1 cellular context compared by ENCODE assay signal in the genomic region with DNA sequence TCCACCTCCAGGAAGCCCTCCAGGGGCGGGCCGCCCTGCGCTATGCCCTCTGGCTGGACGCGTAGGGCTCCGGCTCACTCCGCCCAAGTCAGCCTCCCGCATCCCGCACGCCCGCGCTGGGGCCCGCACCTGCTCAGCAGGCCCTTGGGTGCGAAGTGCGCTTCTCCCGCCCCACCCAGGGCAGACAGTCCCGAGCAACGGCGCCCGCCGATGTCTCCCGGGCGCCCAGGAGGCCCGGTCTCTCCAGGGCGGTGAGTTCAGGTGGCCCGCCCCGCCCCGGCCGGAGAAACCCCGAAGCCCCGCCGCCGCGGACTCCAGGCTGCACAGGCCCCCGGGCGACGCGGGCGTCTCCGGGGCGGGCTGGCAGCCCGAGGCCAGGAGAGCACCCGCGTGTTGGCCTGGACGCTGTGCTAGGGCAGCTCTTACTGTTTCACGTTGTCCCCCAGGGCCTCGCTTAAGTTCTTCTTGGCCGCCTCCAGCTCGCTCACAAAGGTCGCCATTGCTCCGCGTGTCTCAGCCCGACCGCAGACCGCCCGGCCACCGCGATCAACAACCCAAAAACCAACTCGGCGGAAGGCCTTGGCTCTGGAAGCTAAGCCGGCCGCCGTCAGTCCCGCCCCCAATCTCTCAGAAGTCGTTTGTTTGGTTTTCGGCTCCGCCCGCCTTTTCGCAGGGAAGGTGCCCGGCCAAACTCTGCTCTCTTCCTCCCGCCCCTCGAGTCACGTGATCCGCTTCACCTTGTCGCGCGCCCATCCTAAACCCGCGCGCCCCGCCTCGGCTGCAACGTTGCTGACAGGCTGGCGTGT.
TF ChIP-seq lines count a peak whose summit lies in the region.

A gene with protein sequence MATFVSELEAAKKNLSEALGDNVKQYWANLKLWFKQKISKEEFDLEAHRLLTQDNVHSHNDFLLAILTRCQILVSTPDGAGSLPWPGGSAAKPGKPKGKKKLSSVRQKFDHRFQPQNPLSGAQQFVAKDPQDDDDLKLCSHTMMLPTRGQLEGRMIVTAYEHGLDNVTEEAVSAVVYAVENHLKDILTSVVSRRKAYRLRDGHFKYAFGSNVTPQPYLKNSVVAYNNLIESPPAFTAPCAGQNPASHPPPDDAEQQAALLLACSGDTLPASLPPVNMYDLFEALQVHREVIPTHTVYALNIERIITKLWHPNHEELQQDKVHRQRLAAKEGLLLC (minus strand): TSS at position 531 of the 806 bp plus-strand sequence. CDS start 31 bp downstream, at position 500.

TF ChIP-seq in HepG2, 621 proteins besides CTCF, POLR2A, EP300 and RAD21 (continued from another document and continues in another):
- TF ChIP-seq, protein P1, sequence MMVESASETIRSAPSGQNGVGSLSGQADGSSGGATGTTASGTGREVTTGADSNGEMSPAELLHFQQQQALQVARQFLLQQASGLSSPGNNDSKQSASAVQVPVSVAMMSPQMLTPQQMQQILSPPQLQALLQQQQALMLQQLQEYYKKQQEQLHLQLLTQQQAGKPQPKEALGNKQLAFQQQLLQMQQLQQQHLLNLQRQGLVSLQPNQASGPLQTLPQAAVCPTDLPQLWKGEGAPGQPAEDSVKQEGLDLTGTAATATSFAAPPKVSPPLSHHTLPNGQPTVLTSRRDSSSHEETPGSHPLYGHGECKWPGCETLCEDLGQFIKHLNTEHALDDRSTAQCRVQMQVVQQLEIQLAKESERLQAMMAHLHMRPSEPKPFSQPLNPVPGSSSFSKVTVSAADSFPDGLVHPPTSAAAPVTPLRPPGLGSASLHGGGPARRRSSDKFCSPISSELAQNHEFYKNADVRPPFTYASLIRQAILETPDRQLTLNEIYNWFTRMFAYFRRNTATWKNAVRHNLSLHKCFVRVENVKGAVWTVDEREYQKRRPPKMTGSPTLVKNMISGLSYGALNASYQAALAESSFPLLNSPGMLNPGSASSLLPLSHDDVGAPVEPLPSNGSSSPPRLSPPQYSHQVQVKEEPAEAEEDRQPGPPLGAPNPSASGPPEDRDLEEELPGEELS (CRISPR knock-in tag; IDR thresholded peaks at IDR 0.05): peak; percentile 46; the same call in 1 of the 2 replicates
- 0 out of 2 replicates have a peak, but pooled peaks have one; percentile 49 for TF ChIP-seq BRD4 (CRISPR knock-in tag; IDR thresholded peaks at IDR 0.05)
- TF ChIP-seq ZNF382 (CRISPR knock-in tag; IDR thresholded peaks at IDR 0.05; ENCODE audit: borderline replicate concordance): no peak
- peak; percentile 71 for TF ChIP-seq ETV5 (CRISPR knock-in tag; IDR thresholded peaks at IDR 0.05; ENCODE audit: borderline replicate concordance)
- TF ChIP-seq, protein P2, sequence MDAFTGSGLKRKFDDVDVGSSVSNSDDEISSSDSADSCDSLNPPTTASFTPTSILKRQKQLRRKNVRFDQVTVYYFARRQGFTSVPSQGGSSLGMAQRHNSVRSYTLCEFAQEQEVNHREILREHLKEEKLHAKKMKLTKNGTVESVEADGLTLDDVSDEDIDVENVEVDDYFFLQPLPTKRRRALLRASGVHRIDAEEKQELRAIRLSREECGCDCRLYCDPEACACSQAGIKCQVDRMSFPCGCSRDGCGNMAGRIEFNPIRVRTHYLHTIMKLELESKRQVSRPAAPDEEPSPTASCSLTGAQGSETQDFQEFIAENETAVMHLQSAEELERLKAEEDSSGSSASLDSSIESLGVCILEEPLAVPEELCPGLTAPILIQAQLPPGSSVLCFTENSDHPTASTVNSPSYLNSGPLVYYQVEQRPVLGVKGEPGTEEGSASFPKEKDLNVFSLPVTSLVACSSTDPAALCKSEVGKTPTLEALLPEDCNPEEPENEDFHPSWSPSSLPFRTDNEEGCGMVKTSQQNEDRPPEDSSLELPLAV (CRISPR knock-in tag; conservative IDR thresholded peaks at IDR 0.05; ENCODE audit: low read depth): no peak
- TF ChIP-seq, protein P3, sequence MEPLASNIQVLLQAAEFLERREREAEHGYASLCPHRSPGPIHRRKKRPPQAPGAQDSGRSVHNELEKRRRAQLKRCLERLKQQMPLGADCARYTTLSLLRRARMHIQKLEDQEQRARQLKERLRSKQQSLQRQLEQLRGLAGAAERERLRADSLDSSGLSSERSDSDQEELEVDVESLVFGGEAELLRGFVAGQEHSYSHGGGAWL (CRISPR knock-in tag; IDR thresholded peaks at IDR 0.05): peak; percentile 78
- peak; percentile 47; the same call in 1 of the 3 replicates for TF ChIP-seq MXI1 (IDR thresholded peaks at IDR 0.05; ENCODE audit: borderline replicate concordance, low read depth, low read length)
- TF ChIP-seq, protein P4, sequence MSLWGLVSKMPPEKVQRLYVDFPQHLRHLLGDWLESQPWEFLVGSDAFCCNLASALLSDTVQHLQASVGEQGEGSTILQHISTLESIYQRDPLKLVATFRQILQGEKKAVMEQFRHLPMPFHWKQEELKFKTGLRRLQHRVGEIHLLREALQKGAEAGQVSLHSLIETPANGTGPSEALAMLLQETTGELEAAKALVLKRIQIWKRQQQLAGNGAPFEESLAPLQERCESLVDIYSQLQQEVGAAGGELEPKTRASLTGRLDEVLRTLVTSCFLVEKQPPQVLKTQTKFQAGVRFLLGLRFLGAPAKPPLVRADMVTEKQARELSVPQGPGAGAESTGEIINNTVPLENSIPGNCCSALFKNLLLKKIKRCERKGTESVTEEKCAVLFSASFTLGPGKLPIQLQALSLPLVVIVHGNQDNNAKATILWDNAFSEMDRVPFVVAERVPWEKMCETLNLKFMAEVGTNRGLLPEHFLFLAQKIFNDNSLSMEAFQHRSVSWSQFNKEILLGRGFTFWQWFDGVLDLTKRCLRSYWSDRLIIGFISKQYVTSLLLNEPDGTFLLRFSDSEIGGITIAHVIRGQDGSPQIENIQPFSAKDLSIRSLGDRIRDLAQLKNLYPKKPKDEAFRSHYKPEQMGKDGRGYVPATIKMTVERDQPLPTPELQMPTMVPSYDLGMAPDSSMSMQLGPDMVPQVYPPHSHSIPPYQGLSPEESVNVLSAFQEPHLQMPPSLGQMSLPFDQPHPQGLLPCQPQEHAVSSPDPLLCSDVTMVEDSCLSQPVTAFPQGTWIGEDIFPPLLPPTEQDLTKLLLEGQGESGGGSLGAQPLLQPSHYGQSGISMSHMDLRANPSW (CRISPR knock-in tag; IDR thresholded peaks at IDR 0.05; ENCODE audit: borderline replicate concordance): 0 out of 2 replicates have a peak, but pooled peaks have one; percentile 32
- TF ChIP-seq ZNF776 (CRISPR knock-in tag; IDR thresholded peaks at IDR 0.05): no peak
- peak; percentile 56; the same call in 1 of the 2 replicates for TF ChIP-seq CBX5 (CRISPR knock-in tag; IDR thresholded peaks at IDR 0.05; ENCODE audit: borderline replicate concordance)
- TF ChIP-seq ZFP37 (CRISPR knock-in tag; IDR thresholded peaks at IDR 0.05; ENCODE audit: borderline replicate concordance): peak; percentile 36; the same call in 1 of the 2 replicates
- TF ChIP-seq, protein P5, sequence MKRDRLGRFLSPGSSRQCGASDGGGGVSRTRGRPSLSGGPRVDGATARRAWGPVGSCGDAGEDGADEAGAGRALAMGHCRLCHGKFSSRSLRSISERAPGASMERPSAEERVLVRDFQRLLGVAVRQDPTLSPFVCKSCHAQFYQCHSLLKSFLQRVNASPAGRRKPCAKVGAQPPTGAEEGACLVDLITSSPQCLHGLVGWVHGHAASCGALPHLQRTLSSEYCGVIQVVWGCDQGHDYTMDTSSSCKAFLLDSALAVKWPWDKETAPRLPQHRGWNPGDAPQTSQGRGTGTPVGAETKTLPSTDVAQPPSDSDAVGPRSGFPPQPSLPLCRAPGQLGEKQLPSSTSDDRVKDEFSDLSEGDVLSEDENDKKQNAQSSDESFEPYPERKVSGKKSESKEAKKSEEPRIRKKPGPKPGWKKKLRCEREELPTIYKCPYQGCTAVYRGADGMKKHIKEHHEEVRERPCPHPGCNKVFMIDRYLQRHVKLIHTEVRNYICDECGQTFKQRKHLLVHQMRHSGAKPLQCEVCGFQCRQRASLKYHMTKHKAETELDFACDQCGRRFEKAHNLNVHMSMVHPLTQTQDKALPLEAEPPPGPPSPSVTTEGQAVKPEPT (CRISPR knock-in tag; IDR thresholded peaks at IDR 0.05; ENCODE audit: low read depth): 0 out of 2 replicates have a peak, but pooled peaks have one; percentile 9
- peak; percentile 84 for TF ChIP-seq ZNF772 (CRISPR knock-in tag; IDR thresholded peaks at IDR 0.05)
- TF ChIP-seq CHD4 (IDR thresholded peaks at IDR 0.05; ENCODE audit: borderline replicate concordance, low read length): peak; percentile 0; the same call in 1 of the 2 replicates
- TF ChIP-seq, protein P6, sequence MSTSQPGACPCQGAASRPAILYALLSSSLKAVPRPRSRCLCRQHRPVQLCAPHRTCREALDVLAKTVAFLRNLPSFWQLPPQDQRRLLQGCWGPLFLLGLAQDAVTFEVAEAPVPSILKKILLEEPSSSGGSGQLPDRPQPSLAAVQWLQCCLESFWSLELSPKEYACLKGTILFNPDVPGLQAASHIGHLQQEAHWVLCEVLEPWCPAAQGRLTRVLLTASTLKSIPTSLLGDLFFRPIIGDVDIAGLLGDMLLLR (CRISPR knock-in tag; IDR thresholded peaks at IDR 0.05): 0 out of 2 replicates have a peak, but pooled peaks have one; percentile 6
- peak; percentile 60; the same call in 1 of the 2 replicates for TF ChIP-seq ZNF232 (CRISPR knock-in tag; IDR thresholded peaks at IDR 0.05; ENCODE audit: borderline replicate concordance)
- TF ChIP-seq TARDBP (CRISPR knock-in tag; IDR thresholded peaks at IDR 0.05): peak; percentile 27; the same call in 1 of the 2 replicates
- TF ChIP-seq, protein P7, sequence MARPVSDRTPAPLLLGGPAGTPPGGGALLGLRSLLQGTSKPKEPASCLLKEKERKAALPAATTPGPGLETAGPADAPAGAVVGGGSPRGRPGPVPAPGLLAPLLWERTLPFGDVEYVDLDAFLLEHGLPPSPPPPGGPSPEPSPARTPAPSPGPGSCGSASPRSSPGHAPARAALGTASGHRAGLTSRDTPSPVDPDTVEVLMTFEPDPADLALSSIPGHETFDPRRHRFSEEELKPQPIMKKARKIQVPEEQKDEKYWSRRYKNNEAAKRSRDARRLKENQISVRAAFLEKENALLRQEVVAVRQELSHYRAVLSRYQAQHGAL (CRISPR knock-in tag; IDR thresholded peaks at IDR 0.05; ENCODE audit: not compliant biosample characterization): no peak
- TF ChIP-seq ZBTB7B (CRISPR knock-in tag; IDR thresholded peaks at IDR 0.05): peak; percentile 64; the same call in 1 of the 2 replicates
- TF ChIP-seq ZNF567 (CRISPR knock-in tag; IDR thresholded peaks at IDR 0.05; ENCODE audit: borderline replicate concordance): peak; percentile 44; the same call in 1 of the 2 replicates
- no peak for TF ChIP-seq ZNF780A (CRISPR knock-in tag; IDR thresholded peaks at IDR 0.05)
- peak; percentile 76 for TF ChIP-seq RBM39 (IDR thresholded peaks at IDR 0.05; ENCODE audit: low read depth, low read length, poor library complexity, severe bottlenecking)
- no peak for TF ChIP-seq JUND (CRISPR knock-in tag; IDR thresholded peaks at IDR 0.05)
- TF ChIP-seq IRX3 (CRISPR knock-in tag; IDR thresholded peaks at IDR 0.05; ENCODE audit: borderline replicate concordance, low read depth): 0 out of 2 replicates have a peak, but pooled peaks have one; percentile 39
- TF ChIP-seq FOXO1 (CRISPR knock-in tag; IDR thresholded peaks at IDR 0.05): peak; percentile 50
- TF ChIP-seq PHF8 (CRISPR knock-in tag; IDR thresholded peaks at IDR 0.05): peak; percentile 92
- TF ChIP-seq KLF6 (CRISPR knock-in tag; IDR thresholded peaks at IDR 0.05): peak; percentile 69; the same call in 1 of the 2 replicates
- TF ChIP-seq U2AF1 (optimal IDR thresholded peaks at IDR 0.05; ENCODE audit: low read depth, low read length): no peak
- TF ChIP-seq, protein P8, sequence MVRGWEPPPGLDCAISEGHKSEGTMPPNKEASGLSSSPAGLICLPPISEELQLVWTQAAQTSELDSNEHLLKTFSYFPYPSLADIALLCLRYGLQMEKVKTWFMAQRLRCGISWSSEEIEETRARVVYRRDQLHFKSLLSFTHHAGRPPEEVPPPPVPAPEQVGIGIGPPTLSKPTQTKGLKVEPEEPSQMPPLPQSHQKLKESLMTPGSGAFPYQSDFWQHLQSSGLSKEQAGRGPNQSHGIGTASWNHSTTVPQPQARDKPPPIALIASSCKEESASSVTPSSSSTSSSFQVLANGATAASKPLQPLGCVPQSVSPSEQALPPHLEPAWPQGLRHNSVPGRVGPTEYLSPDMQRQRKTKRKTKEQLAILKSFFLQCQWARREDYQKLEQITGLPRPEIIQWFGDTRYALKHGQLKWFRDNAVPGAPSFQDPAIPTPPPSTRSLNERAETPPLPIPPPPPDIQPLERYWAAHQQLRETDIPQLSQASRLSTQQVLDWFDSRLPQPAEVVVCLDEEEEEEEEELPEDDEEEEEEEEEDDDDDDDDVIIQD (CRISPR knock-in tag; IDR thresholded peaks at IDR 0.05; ENCODE audit: low read depth): 0 out of 2 replicates have a peak, but pooled peaks have one; percentile 15
- TF ChIP-seq FOXK2 (IDR thresholded peaks at IDR 0.05): peak; percentile 71
- TF ChIP-seq SOX13 (IDR thresholded peaks at IDR 0.05): no peak
- TF ChIP-seq SOX13 (CRISPR knock-in tag; conservative IDR thresholded peaks at IDR 0.05 in 1 of 2, IDR thresholded peaks at IDR 0.05 in 1 of 2): peak in 1 of 2 experiments; percentile 61; a peak in 2 of 4 replicates
- peak; percentile 45; the same call in 1 of the 2 replicates for TF ChIP-seq KDM5A (IDR thresholded peaks at IDR 0.05; ENCODE audit: borderline replicate concordance, low read length)
- no peak for TF ChIP-seq TP53 (CRISPR knock-in tag; conservative IDR thresholded peaks at IDR 0.05)
- TF ChIP-seq, protein P9, sequence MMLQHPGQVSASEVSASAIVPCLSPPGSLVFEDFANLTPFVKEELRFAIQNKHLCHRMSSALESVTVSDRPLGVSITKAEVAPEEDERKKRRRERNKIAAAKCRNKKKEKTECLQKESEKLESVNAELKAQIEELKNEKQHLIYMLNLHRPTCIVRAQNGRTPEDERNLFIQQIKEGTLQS (CRISPR knock-in tag; IDR thresholded peaks at IDR 0.05): no peak
- TF ChIP-seq ZNF570 (CRISPR knock-in tag; IDR thresholded peaks at IDR 0.05; ENCODE audit: borderline replicate concordance): no peak
- TF ChIP-seq GABPB1 (CRISPR knock-in tag; IDR thresholded peaks at IDR 0.05): peak; percentile 87
- TF ChIP-seq, protein P10, sequence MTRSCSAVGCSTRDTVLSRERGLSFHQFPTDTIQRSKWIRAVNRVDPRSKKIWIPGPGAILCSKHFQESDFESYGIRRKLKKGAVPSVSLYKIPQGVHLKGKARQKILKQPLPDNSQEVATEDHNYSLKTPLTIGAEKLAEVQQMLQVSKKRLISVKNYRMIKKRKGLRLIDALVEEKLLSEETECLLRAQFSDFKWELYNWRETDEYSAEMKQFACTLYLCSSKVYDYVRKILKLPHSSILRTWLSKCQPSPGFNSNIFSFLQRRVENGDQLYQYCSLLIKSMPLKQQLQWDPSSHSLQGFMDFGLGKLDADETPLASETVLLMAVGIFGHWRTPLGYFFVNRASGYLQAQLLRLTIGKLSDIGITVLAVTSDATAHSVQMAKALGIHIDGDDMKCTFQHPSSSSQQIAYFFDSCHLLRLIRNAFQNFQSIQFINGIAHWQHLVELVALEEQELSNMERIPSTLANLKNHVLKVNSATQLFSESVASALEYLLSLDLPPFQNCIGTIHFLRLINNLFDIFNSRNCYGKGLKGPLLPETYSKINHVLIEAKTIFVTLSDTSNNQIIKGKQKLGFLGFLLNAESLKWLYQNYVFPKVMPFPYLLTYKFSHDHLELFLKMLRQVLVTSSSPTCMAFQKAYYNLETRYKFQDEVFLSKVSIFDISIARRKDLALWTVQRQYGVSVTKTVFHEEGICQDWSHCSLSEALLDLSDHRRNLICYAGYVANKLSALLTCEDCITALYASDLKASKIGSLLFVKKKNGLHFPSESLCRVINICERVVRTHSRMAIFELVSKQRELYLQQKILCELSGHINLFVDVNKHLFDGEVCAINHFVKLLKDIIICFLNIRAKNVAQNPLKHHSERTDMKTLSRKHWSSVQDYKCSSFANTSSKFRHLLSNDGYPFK (CRISPR knock-in tag; IDR thresholded peaks at IDR 0.05; ENCODE audit: borderline replicate concordance): peak; percentile 38; the same call in 1 of the 2 replicates
- 0 out of 2 replicates have a peak, but pooled peaks have one; percentile 23 for TF ChIP-seq TSC22D2 (CRISPR knock-in tag; IDR thresholded peaks at IDR 0.05; ENCODE audit: borderline replicate concordance)
